8 cellular contexts compared by ENCODE assay signal in the genomic region with DNA sequence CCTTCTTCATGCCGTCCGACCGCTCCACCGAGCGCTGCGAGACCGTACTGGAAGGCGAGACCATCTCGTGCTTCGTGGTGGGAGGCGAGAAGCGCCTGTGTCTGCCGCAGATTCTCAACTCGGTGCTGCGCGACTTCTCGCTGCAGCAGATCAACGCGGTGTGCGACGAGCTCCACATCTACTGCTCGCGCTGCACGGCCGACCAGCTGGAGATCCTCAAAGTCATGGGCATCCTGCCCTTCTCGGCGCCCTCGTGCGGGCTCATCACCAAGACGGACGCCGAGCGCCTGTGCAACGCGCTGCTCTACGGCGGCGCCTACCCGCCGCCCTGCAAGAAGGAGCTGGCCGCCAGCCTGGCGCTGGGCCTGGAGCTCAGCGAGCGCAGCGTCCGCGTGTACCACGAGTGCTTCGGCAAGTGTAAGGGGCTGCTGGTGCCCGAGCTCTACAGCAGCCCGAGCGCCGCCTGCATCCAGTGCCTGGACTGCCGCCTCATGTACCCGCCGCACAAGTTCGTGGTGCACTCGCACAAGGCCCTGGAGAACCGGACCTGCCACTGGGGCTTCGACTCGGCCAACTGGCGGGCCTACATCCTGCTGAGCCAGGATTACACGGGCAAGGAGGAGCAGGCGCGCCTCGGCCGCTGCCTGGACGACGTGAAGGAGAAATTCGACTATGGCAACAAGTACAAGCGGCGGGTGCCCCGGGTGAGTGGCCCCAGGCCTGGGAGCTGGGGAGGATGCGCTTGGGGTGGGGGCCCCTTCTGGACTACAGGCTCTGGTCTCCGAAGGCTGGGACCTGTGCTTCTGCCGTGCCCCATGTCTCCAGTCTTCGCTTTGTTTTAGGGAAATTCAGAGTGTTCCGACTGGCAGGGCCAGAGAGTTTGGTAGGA. TPM values are rescaled to one million over a fixed set of nuclear protein-coding genes. Genes with fewer than 3 reads are reported as not detected.
DNase-seq lines count a peak whose midpoint lies in the region; ATAC-seq and TF ChIP-seq lines count a peak whose summit lies in the region.

No MANE protein-coding gene starts in this region.

- H3K36me3 ChIP-seq in HCT116 (ENCODE audit: control insufficient read depth in 1 of 2, insufficient read depth in 2 of 2, low read length in 2 of 2): peaks cover 0 to 3% of the 10 kb centered on the region in 2 experiments; a peak in 1 of 4 replicates

- CTCF ChIA-PET in HCT116 (lab: Charles Lee): no interaction called here

- H3K79me2 ChIP-seq in HCT116 (ENCODE audit: insufficient read depth, low read length): peaks cover 56% of the 10 kb centered on the region

- peak overlapping the region; percentile 65 for H3K9ac ChIP-seq in HCT116 (ENCODE audit: low read length)

- H3K4me1 ChIP-seq in HCT116 (ENCODE audit: control insufficient read depth in 1 of 2, insufficient read depth in 2 of 2, low read length in 2 of 2): peaks cover 23 to 37% of the 10 kb centered on the region in 2 experiments

- RAD21 ChIA-PET in HCT116 (lab: Charles Lee; ENCODE audit: low non-redundant PET in 1 of 2, low total read pairs in 2 of 2, uncharacterized antibody in 2 of 2, unreplicated experiment in 2 of 2): interaction anchor here in 1 of 2 experiments (0.6 kb wide), 1 partner anchor 12 kb away, joined by 5 read pairs; no protein-coding TSS in a partner anchor

- peak; percentile 21 to 45 for DNase-seq in AML-193 (lab: John Stamatoyannopoulos, UW)
- DNase-seq in HCT116 (ENCODE audit: low read depth, low spot score): no peak
- DNase-seq in activated naive CD4-positive, alpha-beta T cell treated with anti-CD3 and anti-CD28 coated beads, Interleukin-2, amount 50 U/mL, for 72 hours (ENCODE audit: low spot score in 2 of 2): peak in 1 of 2 donors; percentile 55
- peak; percentile 70 to 94 (median 85) for DNase-seq in head of caudate nucleus
- DNase-seq in occipital lobe (lab: John Stamatoyannopoulos, UW): peak; percentile 70
- no peak for DNase-seq in COR-L47 (lab: John Stamatoyannopoulos, UW)

- no peaks in the 10 kb centered on the region for H3K9me3 ChIP-seq in HCT116 (ENCODE audit: control insufficient read depth in 1 of 2, insufficient read depth in 1 of 2, low read depth in 1 of 2, low read length in 2 of 2)

- H4K20me1 ChIP-seq in HCT116 (ENCODE audit: insufficient read depth): peaks cover 28% of the 10 kb centered on the region; the same call in 1 of the 2 replicates

- TF ChIP-seq RAD21 in HCT116 (IDR thresholded peaks at IDR 0.05; ENCODE audit: low read depth): no peak

- H3K4me2 ChIP-seq in HCT116 (ENCODE audit: low read length): peak overlapping the region; percentile 95

- no peak overlapping the region for H2AFZ ChIP-seq in HCT116 (ENCODE audit: low read depth, low read length, poor library complexity, severe bottlenecking)

- no peak for ATAC-seq in HCT116
- peak; percentile 4 for ATAC-seq in activated naive CD4-positive, alpha-beta T cell treated with anti-CD3 and anti-CD28 coated beads, Interleukin-2, amount 50 U/mL, for 72 hours
- no peak for ATAC-seq in HG03039 (IDR thresholded peaks at IDR 0.05; ENCODE audit: unreplicated experiment)

- BruUV-seq in HCT116 (replicated peaks; lab: Mats Ljungman, UMichigan): no TSS peak

- H3K27ac ChIP-seq in HCT116 (ENCODE audit: low read depth, low read length): peak overlapping the region; percentile 63

- TF ChIP-seq POLR2A in HCT116 (IDR thresholded peaks at IDR 0.05; ENCODE audit: borderline replicate concordance, extremely low read depth, insufficient read depth, insufficient read length): no peak

- POLR2A ChIA-PET in HCT116 (lab: Charles Lee): interaction anchor here (1.3 kb wide), 1 partner anchor 10 kb away, joined by 3 read pairs; no protein-coding TSS in a partner anchor

- H3K9me3 Mint-ChIP-seq in activated naive CD4-positive, alpha-beta T cell treated with anti-CD3 and anti-CD28 coated beads, Interleukin-2, amount 50 U/mL, for 72 hours: no peaks in the 10 kb centered on the region

- TF ChIP-seq CTCF in HCT116 (IDR thresholded peaks at IDR 0.05 in 2 of 3, conservative IDR thresholded peaks at IDR 0.05 in 1 of 3; ENCODE audit: borderline replicate concordance in 1 of 3, insufficient read depth in 1 of 3, low read depth in 2 of 3, low read length in 2 of 3): no peak

- no peaks in the 10 kb centered on the region for H3K27me3 ChIP-seq in HCT116 (ENCODE audit: insufficient read depth, low read length)

- H3K27ac Mint-ChIP-seq in activated naive CD4-positive, alpha-beta T cell treated with anti-CD3 and anti-CD28 coated beads, Interleukin-2, amount 50 U/mL, for 72 hours: peak overlapping the region; percentile 79 to 99

- no peaks in the 10 kb centered on the region for H3K9me2 ChIP-seq in HCT116 (ENCODE audit: insufficient read depth)

- peaks cover 32 to 34% of the 10 kb centered on the region in 2 donors for H3K36me3 Mint-ChIP-seq in activated naive CD4-positive, alpha-beta T cell treated with anti-CD3 and anti-CD28 coated beads, Interleukin-2, amount 50 U/mL, for 72 hours

- intact Hi-C loops in HCT116 (cut with micrococcal nuclease) (no loop called here), head of caudate nucleus (cut with DNase I) (no loop called here)

- H3K4me3 ChIP-seq in HCT116 (replicated peaks in 1 of 2; ENCODE audit: low read depth in 1 of 2, low read length in 2 of 2): peak overlapping the region; percentile 54 to 67

TF ChIP-seq in HCT116, 20 proteins besides CTCF, POLR2A, EP300 and RAD21:
- TF ChIP-seq ZFX (IDR thresholded peaks at IDR 0.05): 0 out of 2 replicates have a peak, but pooled peaks have one; percentile 22
- TF ChIP-seq SP1 (IDR thresholded peaks at IDR 0.05; ENCODE audit: low read depth): no peak
TF ChIP-seq in HCT116: peak in this region for 1.

TF ChIP-seq in PFSK-1, 5 proteins besides CTCF, POLR2A, EP300 and RAD21:
- TF ChIP-seq TAF1 (IDR thresholded peaks at IDR 0.05; ENCODE audit: borderline replicate concordance, insufficient read depth, low read length) (no peak), SIN3A (IDR thresholded peaks at IDR 0.05; ENCODE audit: borderline replicate concordance, insufficient read depth, low read length) (0 out of 2 replicates have a peak, but pooled peaks have one; percentile 4), POLR2AphosphoS5 (IDR thresholded peaks at IDR 0.05; ENCODE audit: low read depth, low read length) (no peak), FOXP2 (optimal IDR thresholded peaks at IDR 0.05; ENCODE audit: borderline replicate concordance, extremely low read depth, extremely low read length, insufficient read depth) (no peak)
- TF ChIP-seq, protein P1, sequence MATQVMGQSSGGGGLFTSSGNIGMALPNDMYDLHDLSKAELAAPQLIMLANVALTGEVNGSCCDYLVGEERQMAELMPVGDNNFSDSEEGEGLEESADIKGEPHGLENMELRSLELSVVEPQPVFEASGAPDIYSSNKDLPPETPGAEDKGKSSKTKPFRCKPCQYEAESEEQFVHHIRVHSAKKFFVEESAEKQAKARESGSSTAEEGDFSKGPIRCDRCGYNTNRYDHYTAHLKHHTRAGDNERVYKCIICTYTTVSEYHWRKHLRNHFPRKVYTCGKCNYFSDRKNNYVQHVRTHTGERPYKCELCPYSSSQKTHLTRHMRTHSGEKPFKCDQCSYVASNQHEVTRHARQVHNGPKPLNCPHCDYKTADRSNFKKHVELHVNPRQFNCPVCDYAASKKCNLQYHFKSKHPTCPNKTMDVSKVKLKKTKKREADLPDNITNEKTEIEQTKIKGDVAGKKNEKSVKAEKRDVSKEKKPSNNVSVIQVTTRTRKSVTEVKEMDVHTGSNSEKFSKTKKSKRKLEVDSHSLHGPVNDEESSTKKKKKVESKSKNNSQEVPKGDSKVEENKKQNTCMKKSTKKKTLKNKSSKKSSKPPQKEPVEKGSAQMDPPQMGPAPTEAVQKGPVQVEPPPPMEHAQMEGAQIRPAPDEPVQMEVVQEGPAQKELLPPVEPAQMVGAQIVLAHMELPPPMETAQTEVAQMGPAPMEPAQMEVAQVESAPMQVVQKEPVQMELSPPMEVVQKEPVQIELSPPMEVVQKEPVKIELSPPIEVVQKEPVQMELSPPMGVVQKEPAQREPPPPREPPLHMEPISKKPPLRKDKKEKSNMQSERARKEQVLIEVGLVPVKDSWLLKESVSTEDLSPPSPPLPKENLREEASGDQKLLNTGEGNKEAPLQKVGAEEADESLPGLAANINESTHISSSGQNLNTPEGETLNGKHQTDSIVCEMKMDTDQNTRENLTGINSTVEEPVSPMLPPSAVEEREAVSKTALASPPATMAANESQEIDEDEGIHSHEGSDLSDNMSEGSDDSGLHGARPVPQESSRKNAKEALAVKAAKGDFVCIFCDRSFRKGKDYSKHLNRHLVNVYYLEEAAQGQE (IDR thresholded peaks at IDR 0.05; ENCODE audit: insufficient read depth in 1 of 2, low read depth in 2 of 2, low read length in 2 of 2): no peak

RNA-seq across cellular contexts. Expression of a gene that starts 1.2 kb away (rescaled TPM):
- total RNA-seq in HCT116 (2021; ENCODE audit: unreplicated experiment): 56.2 TPM
- polyA plus RNA-seq in HCT116 (2012): 16.0 and 16.1 TPM in 2 replicates
- 29.4 TPM for polyA plus RNA-seq in PFSK-1 (2012; ENCODE audit: insufficient read length, low read depth)
- 10 to 100 TPM; 26.6 to 43.8 TPM for total RNA-seq in activated naive CD4-positive, alpha-beta T cell treated with anti-CD3 and anti-CD28 coated beads, Interleukin-2, amount 50 U/mL, for 72 hours
- 19.3 TPM for total RNA-seq in occipital lobe

RNA-seq across cellular contexts. Expression of a gene that starts 34.7 kb away (rescaled TPM):
- total RNA-seq in HCT116 (2021; ENCODE audit: unreplicated experiment): 112 TPM
- 50.0 and 53.3 TPM in 2 replicates for polyA plus RNA-seq in HCT116 (2012)
- polyA plus RNA-seq in PFSK-1 (2012; ENCODE audit: insufficient read length, low read depth): 99.2 TPM
- total RNA-seq in activated naive CD4-positive, alpha-beta T cell treated with anti-CD3 and anti-CD28 coated beads, Interleukin-2, amount 50 U/mL, for 72 hours: 10 to 100 TPM; 59.1 to 66.9 TPM
- total RNA-seq in occipital lobe: 20.3 TPM

Comparison
In these comparisons a context has a peak if more than half of its experiments do, and no peak if none do; other contexts are left out.
1. DNase-seq: peak in AML-193 (2 of 2), head of caudate nucleus (42 of 42) and occipital lobe (single experiment); none in HCT116 (single experiment) and COR-L47 (single experiment).
2. ATAC-seq: peak in activated naive CD4-positive, alpha-beta T cell treated with anti-CD3 and anti-CD28 coated beads, Interleukin-2, amount 50 U/mL, for 72 hours (2 of 2); none in HCT116 (single experiment) and HG03039 (single experiment).